Comparison of ENCODE assay signal across 13 cellular contexts in the genomic region with DNA sequence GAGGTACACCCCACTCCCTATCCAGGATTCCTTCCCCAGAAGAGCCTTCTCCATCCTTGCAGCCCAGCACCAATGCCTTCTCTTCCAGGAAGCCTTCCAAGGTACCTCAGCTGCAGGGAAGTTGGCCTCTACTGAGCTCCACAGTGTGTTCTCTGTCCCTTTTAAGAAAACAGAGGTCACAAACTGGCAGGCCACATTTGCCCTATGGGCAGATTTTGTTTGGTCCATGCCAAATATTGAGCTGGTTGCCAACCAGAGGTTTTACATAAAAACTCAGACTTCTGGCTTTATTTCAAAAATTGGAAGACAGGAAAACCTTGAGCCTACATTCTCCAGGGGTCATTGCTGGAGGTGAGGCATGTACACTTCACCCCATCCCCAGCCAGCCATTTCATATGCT. TPM values are rescaled to one million over a fixed set of nuclear protein-coding genes. Genes with fewer than 3 reads are reported as not detected.
DNase-seq lines count a peak whose midpoint lies in the region; ATAC-seq and TF ChIP-seq lines count a peak whose summit lies in the region.
"Had no signal": no experiment of that assay in that cellular context is flagged by ENCODE, and none has a peak within 500 bp of the region (broad histone marks: within the 10 kb centered on the region; RNA-seq: fewer than 3 reads in every experiment).

No MANE protein-coding gene starts in this region.

- H3K4me2 ChIP-seq in mammary epithelial cell (ENCODE audit: insufficient read depth, low read depth, low read length) (peak overlapping the region; percentile 78), mesenchymal stem cell (ENCODE audit: low read length, poor library complexity, severe bottlenecking) (no peak overlapping the region)

- dilution Hi-C loops in mammary epithelial cell (cut with HindIII; ENCODE audit: low sequenced_read_pairs): no loop called here

- H3K14ac ChIP-seq in mesenchymal stem cell (ENCODE audit: low read length in 2 of 2): peak overlapping the region in 1 of 2 experiments; percentile 72

- no peak for DNase-seq in mammary epithelial cell
- DNase-seq in mesenchymal stem cell: no peak
- DNase-seq in substantia nigra (lab: John Stamatoyannopoulos, UW): no peak
- DNase-seq in G401 (ENCODE audit: low spot score): no peak
- no peak for DNase-seq in activated T-cell treated with anti-CD3 and anti-CD28 coated beads, Interleukin-2, amount 50 U/mL, for 72 hours
- DNase-seq: COR-L47; NCI-H1092; NCI-H524 treated with DMSO at 0.1 percent for 48 hours; stimulated activated CD4-positive, alpha-beta T cell treated with anti-CD3 and anti-CD28 coated beads, Interleukin-12 subunit alpha, Interleukin-12 subunit beta, amount 100 ng/mL, for 4 hours had no signal

- no peaks in the 10 kb centered on the region for H3K9me3 ChIP-seq in HEK293 (ENCODE audit: control insufficient read depth, insufficient read depth, low read depth, low read length)
- no peaks in the 10 kb centered on the region for H3K9me3 ChIP-seq in mammary epithelial cell (replicated peaks; ENCODE audit: insufficient read depth, low read length)
- H3K9me3 ChIP-seq in mesenchymal stem cell (ENCODE audit: control insufficient read depth, low read length): no peaks in the 10 kb centered on the region
- H3K9me3 ChIP-seq: SJSA1 had no signal

- H3K4me1 Mint-ChIP-seq in activated T-cell treated with anti-CD3 and anti-CD28 coated beads, Interleukin-2, amount 50 U/mL, for 72 hours (ENCODE audit: low read depth): no peaks in the 10 kb centered on the region

- CTCF ChIA-PET in HEK293 (lab: Yijun Ruan, JAX) (interaction anchor here (1.0 to 1.8 kb wide), 5 partner anchors 9 to 213 kb away, joined by 3 to 6 read pairs (median 3); no protein-coding TSS in a partner anchor), mammary epithelial cell (lab: Charles Lee; ENCODE audit: low non-redundant PET) (no interaction called here)

- no peak overlapping the region for H3K23ac ChIP-seq in mesenchymal stem cell (ENCODE audit: low read length in 2 of 2)

- ATAC-seq in HG03139 (IDR thresholded peaks at IDR 0.05; ENCODE audit: unreplicated experiment) (no peak), GM21526 (IDR thresholded peaks at IDR 0.05; ENCODE audit: low FRiP score, unreplicated experiment) (no peak)
- no peak for ATAC-seq in activated T-cell treated with anti-CD3 and anti-CD28 coated beads, Interleukin-2, amount 50 U/mL, for 72 hours (replicated peaks in 1 of 2)

- no peak overlapping the region for H3K4me3 ChIP-seq in HEK293 (ENCODE audit: low read depth, low read length)
- H3K4me3 ChIP-seq in mammary epithelial cell (replicated peaks in 1 of 3; ENCODE audit: insufficient read depth in 1 of 3, low read depth in 2 of 3, low read length in 3 of 3): peak overlapping the region in 2 of 3 experiments; percentile 35 to 41
- peak overlapping the region in 1 of 2 experiments; percentile 64 for H3K4me3 ChIP-seq in mesenchymal stem cell (ENCODE audit: insufficient read depth in 1 of 2, low read depth in 1 of 2, low read length in 2 of 2)
- H3K4me3 ChIP-seq: SJSA1 had no signal

- no peak overlapping the region for H4K8ac ChIP-seq in mesenchymal stem cell (ENCODE audit: low read length)

- no peaks in the 10 kb centered on the region for H3K27me3 Mint-ChIP-seq in activated T-cell treated with anti-CD3 and anti-CD28 coated beads, Interleukin-2, amount 50 U/mL, for 72 hours (ENCODE audit: low read depth)

- no peak overlapping the region for H2BK5ac ChIP-seq in mesenchymal stem cell (ENCODE audit: low read depth, low read length, poor library complexity, severe bottlenecking)

- H3K79me2 ChIP-seq in mammary epithelial cell (ENCODE audit: insufficient read depth, low read length): peaks cover 89% of the 10 kb centered on the region

- H2BK120ac ChIP-seq in mesenchymal stem cell (ENCODE audit: low read depth, low read length): no peak overlapping the region

- no peak overlapping the region for H2BK15ac ChIP-seq in mesenchymal stem cell (ENCODE audit: low read depth, poor library complexity, severe bottlenecking)

- no peak overlapping the region for H2AFZ ChIP-seq in mammary epithelial cell (ENCODE audit: low read depth, low read length)
- no peak overlapping the region for H2AFZ ChIP-seq in mesenchymal stem cell (ENCODE audit: low read depth, low read length)

- no peaks in the 10 kb centered on the region for H3K79me1 ChIP-seq in mesenchymal stem cell (replicated peaks; ENCODE audit: low read length, poor library complexity, severe bottlenecking)

- in situ Hi-C loops in mammary epithelial cell (cut with MboI; ENCODE audit: low sequenced_read_pairs in 2 of 2) (no loop called here), G401 (cut with HindIII; ENCODE audit: low sequenced_read_pairs) (no loop called here)

- no peaks in the 10 kb centered on the region for H3K27me3 ChIP-seq in mammary epithelial cell (ENCODE audit: insufficient read depth, low read length)
- no peaks in the 10 kb centered on the region for H3K27me3 ChIP-seq in mesenchymal stem cell (ENCODE audit: control insufficient read depth in 1 of 2, insufficient read depth in 1 of 2, low read length in 2 of 2)
- H3K27me3 ChIP-seq: SJSA1 had no signal

- intact Hi-C loops in mammary epithelial cell (cut with micrococcal nuclease): no loop called here

- peak overlapping the region; percentile 81 for H2AK5ac ChIP-seq in mesenchymal stem cell (ENCODE audit: low read length, severe bottlenecking)

- no peak overlapping the region for H3K27ac Mint-ChIP-seq in activated T-cell treated with anti-CD3 and anti-CD28 coated beads, Interleukin-2, amount 50 U/mL, for 72 hours

- H3K4me1 ChIP-seq in HEK293 (ENCODE audit: control insufficient read depth, insufficient read depth, low read length) (peaks cover 27% of the 10 kb centered on the region), mammary epithelial cell (ENCODE audit: insufficient read depth, low read length) (peaks cover 74% of the 10 kb centered on the region), mesenchymal stem cell (ENCODE audit: control insufficient read depth, insufficient read depth, low read depth, low read length) (peaks cover 68% of the 10 kb centered on the region)

- H3K27ac ChIP-seq in HEK293 (ENCODE audit: extremely low read depth, low read depth, low read length) (no peak overlapping the region), mammary epithelial cell (ENCODE audit: insufficient read depth, low read depth, low read length) (peak overlapping the region; percentile 77), mesenchymal stem cell (ENCODE audit: low read length, poor library complexity, severe bottlenecking) (peak overlapping the region; percentile 96), substantia nigra (ENCODE audit: low read depth, low read length, poor library complexity, severe bottlenecking) (peak overlapping the region; percentile 99)
- H3K27ac ChIP-seq: SJSA1 had no signal

- no peak overlapping the region for H2BK12ac ChIP-seq in mesenchymal stem cell (ENCODE audit: low read length in 2 of 2)

- no peaks in the 10 kb centered on the region for H3K36me3 Mint-ChIP-seq in activated T-cell treated with anti-CD3 and anti-CD28 coated beads, Interleukin-2, amount 50 U/mL, for 72 hours (ENCODE audit: insufficient read depth in 2 of 2)

- peak overlapping the region in 1 of 2 experiments; percentile 47 for H3K18ac ChIP-seq in mesenchymal stem cell (ENCODE audit: low read depth in 1 of 2, low read length in 2 of 2)

- TF ChIP-seq CTCF in HEK293 (tag by site-specific recombination; IDR thresholded peaks at IDR 0.05): no peak
- no peak for TF ChIP-seq CTCF in mammary epithelial cell (conservative IDR thresholded peaks at IDR 0.05 in 1 of 2, IDR thresholded peaks at IDR 0.05 in 1 of 2; ENCODE audit: extremely low read depth in 1 of 2, insufficient read depth in 1 of 2, low read depth in 1 of 2, low read length in 2 of 2)

- peaks cover 0 to 3% of the 10 kb centered on the region in 2 experiments; a peak in 2 of 3 replicates for H3K36me3 ChIP-seq in HEK293 (ENCODE audit: control insufficient read depth in 2 of 2, insufficient read depth in 1 of 2, low read length in 2 of 2)
- no peaks in the 10 kb centered on the region for H3K36me3 ChIP-seq in mammary epithelial cell (ENCODE audit: insufficient read depth, low read length)
- H3K36me3 ChIP-seq in mesenchymal stem cell (ENCODE audit: control insufficient read depth in 1 of 2, insufficient read depth in 2 of 2, low read depth in 1 of 2, low read length in 2 of 2): peaks cover 17 to 67% of the 10 kb centered on the region in 2 experiments

- H3K9ac ChIP-seq in mammary epithelial cell (ENCODE audit: insufficient read depth, low read length) (no peak overlapping the region), mesenchymal stem cell (ENCODE audit: low read length) (peak overlapping the region; percentile 60)

- no peaks in the 10 kb centered on the region for H3K9me3 Mint-ChIP-seq in activated T-cell treated with anti-CD3 and anti-CD28 coated beads, Interleukin-2, amount 50 U/mL, for 72 hours

- H4K91ac ChIP-seq in mesenchymal stem cell (ENCODE audit: low read length): no peak overlapping the region

- H3K4me3 Mint-ChIP-seq in activated T-cell treated with anti-CD3 and anti-CD28 coated beads, Interleukin-2, amount 50 U/mL, for 72 hours: no peak overlapping the region

- BruUV-seq in mammary epithelial cell (replicated peaks; lab: Mats Ljungman, UMichigan): no TSS peak

- peak overlapping the region in 1 of 2 experiments; percentile 64 for H3K4ac ChIP-seq in mesenchymal stem cell (ENCODE audit: low read depth in 1 of 2, low read length in 2 of 2)

- POLR2A ChIA-PET in HEK293 (lab: Yijun Ruan, JAX): interaction anchor here (0.6 to 3.1 kb wide), 2 partner anchors 12 to 88 kb away, joined by 3 to 11 read pairs; no protein-coding TSS in a partner anchor

- H4K20me1 ChIP-seq in mammary epithelial cell (ENCODE audit: insufficient read depth, low read length): no peaks in the 10 kb centered on the region

TF ChIP-seq in HEK293, 187 proteins besides CTCF, POLR2A, EP300 and RAD21:
- TF ChIP-seq SP3 (tag by site-specific recombination; IDR thresholded peaks at IDR 0.05) (no peak), ZNF768 (tag by site-specific recombination; IDR thresholded peaks at IDR 0.05) (no peak), ZNF707 (tag by site-specific recombination; IDR thresholded peaks at IDR 0.05) (0 out of 2 replicates have a peak, but pooled peaks have one; percentile 27)

RNA-seq across cellular contexts. Expression of a gene that starts 9.0 kb away (rescaled TPM):
- total RNA-seq in mammary epithelial cell: 100 to 1,000 TPM; 114 to 128 TPM
- 43.2 TPM for polyA plus RNA-seq in mammary epithelial cell
- polyA minus RNA-seq in mammary epithelial cell: 101 TPM
- polyA plus RNA-seq in mesenchymal stem cell (2013, experiment 1 of 2): 64.3 TPM
- polyA plus RNA-seq in mesenchymal stem cell (2013, experiment 2 of 2): 64.6 TPM
- 68.1 and 76.0 TPM in 2 replicates for total RNA-seq in G401 (2014; rRNA removed; shearing (Covaris generic))
- total RNA-seq in activated T-cell treated with anti-CD3 and anti-CD28 coated beads, Interleukin-2, amount 50 U/mL, for 72 hours: 1 to 10 TPM; 3.4 to 3.5 TPM

RNA-seq across cellular contexts. Expression of a gene that starts 49.4 kb away (rescaled TPM):
- total RNA-seq in mammary epithelial cell: 1,000 to 10,000 TPM; 1,819 to 2,158 TPM
- polyA plus RNA-seq in mammary epithelial cell: 6,134 TPM
- 1,433 TPM for polyA minus RNA-seq in mammary epithelial cell
- polyA plus RNA-seq in mesenchymal stem cell (2013, experiment 1 of 2): 3,588 TPM
- polyA plus RNA-seq in mesenchymal stem cell (2013, experiment 2 of 2): 3,623 TPM
- 3,973 and 5,195 TPM in 2 replicates for total RNA-seq in G401 (2014; rRNA removed; shearing (Covaris generic))
- 1,000 to 10,000 TPM; 2,954 to 3,917 TPM for total RNA-seq in activated T-cell treated with anti-CD3 and anti-CD28 coated beads, Interleukin-2, amount 50 U/mL, for 72 hours

Comparison
In these comparisons a context has a peak if more than half of its experiments do, and no peak if none do; other contexts are left out.
1. RNA of a gene that starts 9.0 kb away (total RNA-seq): 114 to 128 TPM in mammary epithelial cell and 68.1 to 76.0 TPM in G401; 3.4 to 3.5 TPM in activated T-cell treated with anti-CD3 and anti-CD28 coated beads, Interleukin-2, amount 50 U/mL, for 72 hours; every median in the first group is over 10 times any median in the second.